In genomic region chrX:32687379-32687778, GRCh38 we compare ENCODE assay signal across 16 cellular contexts.
"Had no signal": no experiment of that assay in that cellular context is flagged by ENCODE, and none has a peak within 500 bp of the region (broad histone marks: within the 10 kb centered on the region; RNA-seq: fewer than 3 reads in every experiment).

No MANE protein-coding gene starts in this region.

- H3K4me1 ChIP-seq: esophagus squamous epithelium, sigmoid colon had no signal

- H3K27ac Mint-ChIP-seq: activated CD4-positive, alpha-beta memory T cell treated with anti-CD3 and anti-CD28 coated beads for 36 hours; activated CD4-positive, alpha-beta T cell treated with anti-CD3 and anti-CD28 coated beads for 36 hours; activated CD8-positive, alpha-beta memory T cell treated with anti-CD3 and anti-CD28 coated beads, Interleukin-2, amount 10 ng/mL, durations not matched to agents 7 days and 5 days; activated naive CD4-positive, alpha-beta T cell treated with anti-CD3 and anti-CD28 coated beads, Interleukin-2, amount 10 ng/mL, durations not matched to agents 7 days and 5 days; activated T-helper 2 cell treated with anti-CD3 and anti-CD28 coated beads, Interferon-gamma antibody, Interleukin-2, Interleukin-4, amounts not matched to agents 10 μg/mL and 5 μg/mL and 100 μg/mL, durations not matched to agents 14 hours and 24 hours and 36 hours; T-helper 1 cell treated with Interleukin-12 subunit alpha and Interleukin-12 subunit beta and Interleukin-4 antibody, amounts not matched to agents 30 μg/mL and 1 μg/mL, for 36 hours had no signal

- H3K27me3 Mint-ChIP-seq: activated CD4-positive, alpha-beta memory T cell treated with anti-CD3 and anti-CD28 coated beads for 36 hours; activated CD4-positive, alpha-beta T cell treated with anti-CD3 and anti-CD28 coated beads for 36 hours; activated CD8-positive, alpha-beta memory T cell treated with anti-CD3 and anti-CD28 coated beads, Interleukin-2, amount 10 ng/mL, durations not matched to agents 7 days and 5 days; activated naive CD4-positive, alpha-beta T cell treated with anti-CD3 and anti-CD28 coated beads, Interleukin-2, amount 10 ng/mL, durations not matched to agents 7 days and 5 days had no signal

- DNase-seq: activated CD4-positive, alpha-beta memory T cell treated with anti-CD3 and anti-CD28 coated beads for 36 hours; activated CD4-positive, alpha-beta T cell treated with anti-CD3 and anti-CD28 coated beads for 36 hours; activated CD8-positive, alpha-beta memory T cell treated with anti-CD3 and anti-CD28 coated beads, Interleukin-2, amount 10 ng/mL, durations not matched to agents 7 days and 5 days; activated naive CD4-positive, alpha-beta T cell treated with anti-CD3 and anti-CD28 coated beads, Interleukin-2, amount 10 ng/mL, durations not matched to agents 7 days and 5 days; activated T-cell treated with anti-CD3 and anti-CD28 coated beads, Interleukin-2, amount 50 U/mL, for 1 hour; dorsolateral prefrontal cortex; esophagus squamous epithelium; hippocampal formation; ovary; sigmoid colon; stimulated activated CD4-positive, alpha-beta T cell treated with anti-CD3 and anti-CD28 coated beads, Interleukin-1b, Interleukin-23, amount 100 ng/mL, for 48 hours; WERI-Rb-1 had no signal

- H3K27ac ChIP-seq: cardiac muscle cell, dorsolateral prefrontal cortex, esophagus squamous epithelium, ovary, sigmoid colon, thoracic aorta, WERI-Rb-1 had no signal

- H3K4me1 Mint-ChIP-seq: activated CD4-positive, alpha-beta T cell treated with anti-CD3 and anti-CD28 coated beads for 36 hours; activated CD8-positive, alpha-beta memory T cell treated with anti-CD3 and anti-CD28 coated beads, Interleukin-2, amount 10 ng/mL, durations not matched to agents 7 days and 5 days; activated naive CD4-positive, alpha-beta T cell treated with anti-CD3 and anti-CD28 coated beads, Interleukin-2, amount 10 ng/mL, durations not matched to agents 7 days and 5 days had no signal

- H3K9me3 ChIP-seq: esophagus squamous epithelium, ovary, sigmoid colon, thoracic aorta had no signal

- H3K36me3 ChIP-seq: cardiac muscle cell, esophagus squamous epithelium, ovary, sigmoid colon, thoracic aorta, WERI-Rb-1 had no signal

- H3K9me3 Mint-ChIP-seq: activated CD4-positive, alpha-beta memory T cell treated with anti-CD3 and anti-CD28 coated beads for 36 hours; activated naive CD4-positive, alpha-beta T cell treated with anti-CD3 and anti-CD28 coated beads, Interleukin-2, amount 10 ng/mL, durations not matched to agents 7 days and 5 days; activated T-helper 2 cell treated with anti-CD3 and anti-CD28 coated beads, Interferon-gamma antibody, Interleukin-2, Interleukin-4, amounts not matched to agents 10 μg/mL and 5 μg/mL and 100 μg/mL, durations not matched to agents 14 hours and 24 hours and 36 hours; T-helper 1 cell treated with Interleukin-12 subunit alpha and Interleukin-12 subunit beta and Interleukin-4 antibody, amounts not matched to agents 30 μg/mL and 1 μg/mL, for 36 hours had no signal

- H3K4me3 Mint-ChIP-seq: activated CD4-positive, alpha-beta memory T cell treated with anti-CD3 and anti-CD28 coated beads for 36 hours; activated CD4-positive, alpha-beta T cell treated with anti-CD3 and anti-CD28 coated beads for 36 hours; activated CD8-positive, alpha-beta memory T cell treated with anti-CD3 and anti-CD28 coated beads, Interleukin-2, amount 10 ng/mL, durations not matched to agents 7 days and 5 days; activated naive CD4-positive, alpha-beta T cell treated with anti-CD3 and anti-CD28 coated beads, Interleukin-2, amount 10 ng/mL, durations not matched to agents 7 days and 5 days; T-helper 1 cell treated with Interleukin-12 subunit alpha and Interleukin-12 subunit beta and Interleukin-4 antibody, amounts not matched to agents 30 μg/mL and 1 μg/mL, for 36 hours had no signal

- ATAC-seq: activated CD4-positive, alpha-beta T cell treated with anti-CD3 and anti-CD28 coated beads for 36 hours; activated CD8-positive, alpha-beta memory T cell treated with anti-CD3 and anti-CD28 coated beads, Interleukin-2, amount 10 ng/mL, durations not matched to agents 7 days and 5 days had no signal

- H3K27me3 ChIP-seq: cardiac muscle cell, esophagus squamous epithelium, ovary, sigmoid colon had no signal

- H3K4me3 ChIP-seq: cardiac muscle cell, dorsolateral prefrontal cortex, esophagus squamous epithelium, ovary, sigmoid colon, thoracic aorta had no signal

- H3K36me3 Mint-ChIP-seq: activated CD4-positive, alpha-beta memory T cell treated with anti-CD3 and anti-CD28 coated beads for 36 hours; activated CD8-positive, alpha-beta memory T cell treated with anti-CD3 and anti-CD28 coated beads, Interleukin-2, amount 10 ng/mL, durations not matched to agents 7 days and 5 days; activated naive CD4-positive, alpha-beta T cell treated with anti-CD3 and anti-CD28 coated beads, Interleukin-2, amount 10 ng/mL, durations not matched to agents 7 days and 5 days had no signal
